Comparison of ENCODE assay signal across 1 cellular context in genomic region chr3:187150599-187150998, GRCh38.
TF ChIP-seq lines count a peak whose summit lies in the region.

No MANE protein-coding gene starts in this region.

TF ChIP-seq in HepG2, 621 proteins besides CTCF, POLR2A, EP300 and RAD21:
- TF ChIP-seq SMC3 (IDR thresholded peaks at IDR 0.05; ENCODE audit: low read length), result peak; percentile 54; the same call in 1 of the 2 replicates
- TF ChIP-seq JUN (CRISPR knock-in tag; IDR thresholded peaks at IDR 0.05), result no peak
- no peak for TF ChIP-seq TEAD2 (CRISPR knock-in tag; IDR thresholded peaks at IDR 0.05)
- 0 out of 2 replicates have a peak, but pooled peaks have one; percentile 29 for TF ChIP-seq ZNF430 (CRISPR knock-in tag; IDR thresholded peaks at IDR 0.05)
- TF ChIP-seq, protein P1, sequence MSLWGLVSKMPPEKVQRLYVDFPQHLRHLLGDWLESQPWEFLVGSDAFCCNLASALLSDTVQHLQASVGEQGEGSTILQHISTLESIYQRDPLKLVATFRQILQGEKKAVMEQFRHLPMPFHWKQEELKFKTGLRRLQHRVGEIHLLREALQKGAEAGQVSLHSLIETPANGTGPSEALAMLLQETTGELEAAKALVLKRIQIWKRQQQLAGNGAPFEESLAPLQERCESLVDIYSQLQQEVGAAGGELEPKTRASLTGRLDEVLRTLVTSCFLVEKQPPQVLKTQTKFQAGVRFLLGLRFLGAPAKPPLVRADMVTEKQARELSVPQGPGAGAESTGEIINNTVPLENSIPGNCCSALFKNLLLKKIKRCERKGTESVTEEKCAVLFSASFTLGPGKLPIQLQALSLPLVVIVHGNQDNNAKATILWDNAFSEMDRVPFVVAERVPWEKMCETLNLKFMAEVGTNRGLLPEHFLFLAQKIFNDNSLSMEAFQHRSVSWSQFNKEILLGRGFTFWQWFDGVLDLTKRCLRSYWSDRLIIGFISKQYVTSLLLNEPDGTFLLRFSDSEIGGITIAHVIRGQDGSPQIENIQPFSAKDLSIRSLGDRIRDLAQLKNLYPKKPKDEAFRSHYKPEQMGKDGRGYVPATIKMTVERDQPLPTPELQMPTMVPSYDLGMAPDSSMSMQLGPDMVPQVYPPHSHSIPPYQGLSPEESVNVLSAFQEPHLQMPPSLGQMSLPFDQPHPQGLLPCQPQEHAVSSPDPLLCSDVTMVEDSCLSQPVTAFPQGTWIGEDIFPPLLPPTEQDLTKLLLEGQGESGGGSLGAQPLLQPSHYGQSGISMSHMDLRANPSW (CRISPR knock-in tag; IDR thresholded peaks at IDR 0.05; ENCODE audit: borderline replicate concordance), result no peak
- TF ChIP-seq CBX5 (CRISPR knock-in tag; IDR thresholded peaks at IDR 0.05; ENCODE audit: borderline replicate concordance), result no peak
- TF ChIP-seq STAG1 (CRISPR knock-in tag; IDR thresholded peaks at IDR 0.05), result peak; percentile 57
- TF ChIP-seq ZMYM4 (CRISPR knock-in tag; IDR thresholded peaks at IDR 0.05), result peak; percentile 57; the same call in 1 of the 2 replicates
- TF ChIP-seq, protein P2, sequence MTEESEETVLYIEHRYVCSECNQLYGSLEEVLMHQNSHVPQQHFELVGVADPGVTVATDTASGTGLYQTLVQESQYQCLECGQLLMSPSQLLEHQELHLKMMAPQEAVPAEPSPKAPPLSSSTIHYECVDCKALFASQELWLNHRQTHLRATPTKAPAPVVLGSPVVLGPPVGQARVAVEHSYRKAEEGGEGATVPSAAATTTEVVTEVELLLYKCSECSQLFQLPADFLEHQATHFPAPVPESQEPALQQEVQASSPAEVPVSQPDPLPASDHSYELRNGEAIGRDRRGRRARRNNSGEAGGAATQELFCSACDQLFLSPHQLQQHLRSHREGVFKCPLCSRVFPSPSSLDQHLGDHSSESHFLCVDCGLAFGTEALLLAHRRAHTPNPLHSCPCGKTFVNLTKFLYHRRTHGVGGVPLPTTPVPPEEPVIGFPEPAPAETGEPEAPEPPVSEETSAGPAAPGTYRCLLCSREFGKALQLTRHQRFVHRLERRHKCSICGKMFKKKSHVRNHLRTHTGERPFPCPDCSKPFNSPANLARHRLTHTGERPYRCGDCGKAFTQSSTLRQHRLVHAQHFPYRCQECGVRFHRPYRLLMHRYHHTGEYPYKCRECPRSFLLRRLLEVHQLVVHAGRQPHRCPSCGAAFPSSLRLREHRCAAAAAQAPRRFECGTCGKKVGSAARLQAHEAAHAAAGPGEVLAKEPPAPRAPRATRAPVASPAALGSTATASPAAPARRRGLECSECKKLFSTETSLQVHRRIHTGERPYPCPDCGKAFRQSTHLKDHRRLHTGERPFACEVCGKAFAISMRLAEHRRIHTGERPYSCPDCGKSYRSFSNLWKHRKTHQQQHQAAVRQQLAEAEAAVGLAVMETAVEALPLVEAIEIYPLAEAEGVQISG (CRISPR knock-in tag; IDR thresholded peaks at IDR 0.05), result peak; percentile 91
